ENCODE assay signal across 13 cellular contexts in the genomic region with DNA sequence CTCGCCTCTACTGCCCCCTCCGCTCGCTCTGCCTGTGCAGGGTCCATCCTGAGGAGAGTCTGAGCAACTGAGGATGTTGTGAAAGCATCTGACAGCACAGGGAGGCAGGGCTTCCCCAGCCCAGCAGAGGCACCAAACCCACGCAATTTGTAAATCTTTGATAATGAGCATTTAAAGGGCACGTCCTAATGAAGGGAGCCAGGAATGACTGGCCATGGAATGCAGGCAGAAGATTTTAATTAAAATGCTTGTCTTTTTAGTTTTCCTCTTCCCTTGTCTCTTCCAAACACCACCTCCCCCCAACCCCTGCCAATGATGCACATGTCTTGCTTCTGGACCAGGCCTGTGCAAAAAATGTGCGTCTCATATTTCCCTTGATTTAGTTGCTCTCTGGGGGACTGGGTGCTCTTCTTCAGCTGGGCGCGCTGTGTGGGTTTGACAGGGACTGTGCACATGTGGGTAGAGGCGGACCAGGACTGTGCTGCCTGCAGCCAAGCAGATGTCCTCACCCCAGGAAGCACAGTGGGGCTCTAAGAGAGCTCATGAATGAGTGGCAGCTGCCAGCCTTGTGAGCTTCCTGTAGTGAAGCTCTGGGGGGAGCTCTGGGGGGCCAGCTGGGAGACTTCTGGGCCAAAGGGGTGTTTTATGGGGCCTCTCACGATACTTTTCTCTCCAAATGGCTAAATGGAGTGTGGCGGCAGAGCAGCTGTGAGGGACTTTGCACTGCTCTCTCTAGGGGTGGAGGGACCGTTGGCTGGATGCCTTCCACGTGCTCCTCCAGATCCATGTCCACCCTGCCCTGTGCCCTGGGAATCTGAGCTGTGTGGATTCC.
DNase-seq lines count a peak whose midpoint lies in the region; ATAC-seq and TF ChIP-seq lines count a peak whose summit lies in the region.
"Had no signal": no experiment of that assay in that cellular context is flagged by ENCODE, and none has a peak within 500 bp of the region (broad histone marks: within the 10 kb centered on the region; RNA-seq: fewer than 3 reads in every experiment).

No MANE protein-coding gene starts in this region.

- no TSS peak for BruUV-seq in PC-9 (replicated peaks; lab: Mats Ljungman, UMichigan)

- H3K4me3 ChIP-seq in AG09309 (ENCODE audit: control insufficient read depth, low read depth, low read length), result no peak overlapping the region
- no peak overlapping the region for H3K4me3 ChIP-seq in lung
- no peak overlapping the region for H3K4me3 ChIP-seq in PC-9

- H3K4me3 Mint-ChIP-seq in activated CD4-positive, alpha-beta T cell treated with anti-CD3 and anti-CD28 coated beads, Interleukin-2, amount 10 ng/mL, durations not matched to agents 7 days and 5 days, result no peak overlapping the region
- H3K4me3 Mint-ChIP-seq: B cell; T-helper 2 cell treated with Interferon-gamma antibody and Interleukin-4, amounts not matched to agents 5 μg/mL and 100 μg/mL, for 36 hours had no signal

- H3K4me1 Mint-ChIP-seq in activated CD4-positive, alpha-beta T cell treated with anti-CD3 and anti-CD28 coated beads, Interleukin-2, amount 10 ng/mL, durations not matched to agents 7 days and 5 days, result no peaks in the 10 kb centered on the region
- H3K4me1 Mint-ChIP-seq: B cell had no signal

- intact Hi-C loops in PC-9 (cut with micrococcal nuclease; ENCODE audit: unreplicated experiment), result no loop called here

- no peaks in the 10 kb centered on the region for H3K9me3 Mint-ChIP-seq in activated CD4-positive, alpha-beta T cell treated with anti-CD3 and anti-CD28 coated beads, Interleukin-2, amount 10 ng/mL, durations not matched to agents 7 days and 5 days
- H3K9me3 Mint-ChIP-seq: T-helper 2 cell treated with Interferon-gamma antibody and Interleukin-4, amounts not matched to agents 5 μg/mL and 100 μg/mL, for 36 hours had no signal

- POLR2A ChIA-PET in PC-9 (lab: Charles Lee; ENCODE audit: unreplicated experiment), result no interaction called here
- POLR2A ChIA-PET in activated CD4-positive, alpha-beta T cell treated with anti-CD3 and anti-CD28 coated beads, Interleukin-2, amount 10 ng/mL, durations not matched to agents 7 days and 5 days (lab: Charles Lee), result no interaction called here

- no peaks in the 10 kb centered on the region for H3K36me3 Mint-ChIP-seq in activated CD4-positive, alpha-beta T cell treated with anti-CD3 and anti-CD28 coated beads, Interleukin-2, amount 10 ng/mL, durations not matched to agents 7 days and 5 days (ENCODE audit: low read depth)

- H2AFZ ChIP-seq in PC-9, result no peak overlapping the region

- H3K79me2 ChIP-seq in PC-9 (ENCODE audit: low read depth), result no peaks in the 10 kb centered on the region

- no peaks in the 10 kb centered on the region for H3F3A ChIP-seq in PC-9 (ENCODE audit: insufficient read depth, low read depth)

- H3K27me3 Mint-ChIP-seq in activated CD4-positive, alpha-beta T cell treated with anti-CD3 and anti-CD28 coated beads, Interleukin-2, amount 10 ng/mL, durations not matched to agents 7 days and 5 days, result no peaks in the 10 kb centered on the region

- H3K4me1 ChIP-seq in lung (ENCODE audit: control insufficient read depth in 2 of 2, insufficient read depth in 2 of 2, low read length in 2 of 2), result no peaks in the 10 kb centered on the region
- no peaks in the 10 kb centered on the region for H3K4me1 ChIP-seq in PC-9 (replicated peaks; ENCODE audit: insufficient read depth)

- H3K27ac Mint-ChIP-seq in activated CD4-positive, alpha-beta T cell treated with anti-CD3 and anti-CD28 coated beads, Interleukin-2, amount 10 ng/mL, durations not matched to agents 7 days and 5 days, result no peak overlapping the region
- H3K27ac Mint-ChIP-seq: B cell; T-helper 2 cell treated with Interferon-gamma antibody and Interleukin-4, amounts not matched to agents 5 μg/mL and 100 μg/mL, for 36 hours had no signal

- H3K27me3 ChIP-seq in lung (ENCODE audit: control insufficient read depth, insufficient read depth), result no peaks in the 10 kb centered on the region
- H3K27me3 ChIP-seq in PC-9 (ENCODE audit: insufficient read depth, low read depth), result peaks cover 70% of the 10 kb centered on the region

- peak; percentile 90 for DNase-seq in AG09309 (ENCODE audit: low read depth)
- DNase-seq in NCI-H1417 (lab: John Stamatoyannopoulos, UW), result peak in 2 of 3 experiments; percentile 69 to 85
- peak; percentile 44 for DNase-seq in amniotic stem cell (lab: John Stamatoyannopoulos, UW)
- no peak for DNase-seq in lung (ENCODE audit: low spot score)
- no peak for DNase-seq in PC-9
- no peak for DNase-seq in activated CD4-positive, alpha-beta T cell treated with anti-CD3 and anti-CD28 coated beads, Interleukin-2, amount 10 ng/mL, durations not matched to agents 7 days and 5 days
- DNase-seq in stimulated activated CD4-positive, alpha-beta T cell treated with anti-CD3 and anti-CD28 coated beads, Interleukin-15, amount 100 ng/mL, for 24 hours, result no peak
- no peak for DNase-seq in NAMALWA (ENCODE audit: low spot score)
- DNase-seq: foreskin melanocyte, mammary epithelial cell, NCI-H82 had no signal

- no peak overlapping the region for H3K27ac ChIP-seq in lung (ENCODE audit: low read depth in 1 of 2, low read length in 1 of 2)
- H3K27ac ChIP-seq in PC-9, result no peak overlapping the region

- H3K4me2 ChIP-seq in PC-9, result no peak overlapping the region

- H3K9me3 ChIP-seq in lung (ENCODE audit: control insufficient read depth in 2 of 2, insufficient read depth in 1 of 2, low read length in 1 of 2) (peaks cover 0 to 2% of the 10 kb centered on the region in 2 donors), PC-9 (ENCODE audit: insufficient read depth, low read depth) (no peaks in the 10 kb centered on the region)

- H4K20me1 ChIP-seq in PC-9 (ENCODE audit: insufficient read depth), result no peaks in the 10 kb centered on the region

- H3K9me2 ChIP-seq in PC-9 (ENCODE audit: insufficient read depth), result no peaks in the 10 kb centered on the region

- ATAC-seq in lung (ENCODE audit: insufficient read depth, low FRiP score), result peak; percentile 17

- TF ChIP-seq CTCF in AG09309 (IDR thresholded peaks at IDR 0.05; ENCODE audit: control insufficient read depth, insufficient read depth, low read depth, low read length, missing control alignments) (peak; percentile 55), lung (IDR thresholded peaks at IDR 0.05; ENCODE audit: control extremely low read depth, extremely low read depth) (no peak), PC-9 (conservative IDR thresholded peaks at IDR 0.05) (no peak)

- 75 to 78% methylated on average over 13 of the region's 13 CpGs for WGBS in lung, 2 donors

- H3K36me3 ChIP-seq in lung (ENCODE audit: control insufficient read depth in 2 of 2, insufficient read depth in 2 of 2, low read length in 2 of 2) (no peaks in the 10 kb centered on the region), PC-9 (ENCODE audit: low read depth) (no peaks in the 10 kb centered on the region)

- CTCF ChIA-PET in PC-9 (lab: Charles Lee), result no interaction called here
- CTCF ChIA-PET in activated CD4-positive, alpha-beta T cell treated with anti-CD3 and anti-CD28 coated beads, Interleukin-2, amount 10 ng/mL, durations not matched to agents 7 days and 5 days (lab: Charles Lee), result no interaction called here

Comparison
In these comparisons a context has a peak if more than half of its experiments do, and no peak if none do; other contexts are left out.
1. DNase-seq: peak in AG09309 (single experiment), NCI-H1417 (2 of 3) and amniotic stem cell (single experiment); none in lung (single experiment), PC-9 (0 of 2), activated CD4-positive, alpha-beta T cell treated with anti-CD3 and anti-CD28 coated beads, Interleukin-2, amount 10 ng/mL, durations not matched to agents 7 days and 5 days (single experiment), stimulated activated CD4-positive, alpha-beta T cell treated with anti-CD3 and anti-CD28 coated beads, Interleukin-15, amount 100 ng/mL, for 24 hours (single experiment) and NAMALWA (single experiment).